Comparison of ENCODE assay signal across 8 cellular contexts in genomic region chr17:78360371-78361226, GRCh38. TPM values are rescaled to one million over a fixed set of nuclear protein-coding genes. Genes with fewer than 3 reads are reported as not detected.
DNase-seq lines count a peak whose midpoint lies in the region; ATAC-seq, FAIRE-seq and TF ChIP-seq lines count a peak whose summit lies in the region.

No MANE protein-coding gene starts in this region.

- FAIRE-seq in small intestine (lab: Jason Lieb, UNC), result no peak

- H3K9me3 Mint-ChIP-seq in WTC11 (no peaks in the 10 kb centered on the region), immature natural killer cell (no peaks in the 10 kb centered on the region)

- H3K36me3 Mint-ChIP-seq in WTC11 (peaks cover 6% of the 10 kb centered on the region), immature natural killer cell (no peaks in the 10 kb centered on the region)

- H3K4me1 ChIP-seq in breast epithelium, result peaks cover 6 to 12% of the 10 kb centered on the region in 2 donors
- peaks cover 0 to 5% of the 10 kb centered on the region in 2 donors for H3K4me1 ChIP-seq in small intestine (ENCODE audit: control insufficient read depth in 2 of 2, insufficient read depth in 1 of 2, low read depth in 1 of 2, low read length in 1 of 2)

- WGBS in small intestine, 3 donors, result 2 to 3% (median 3%) methylated on average over 37 to 49 of the region's 49 CpGs

- H3K4me3 Mint-ChIP-seq in WTC11, result peak overlapping the region; percentile 74
- H3K4me3 Mint-ChIP-seq in immature natural killer cell, result peak overlapping the region; percentile 82 to 90 (median 84)

- peak; percentile 8 for DNase-seq in GF-D8 (lab: John Stamatoyannopoulos, UW)
- DNase-seq in NCI-H2171 treated with DMSO at 0.1 percent for 48 hours (lab: John Stamatoyannopoulos, UW), result peak; percentile 70
- peak; percentile 100 for DNase-seq in WTC11 (ENCODE audit: low spot score)
- DNase-seq in breast epithelium (ENCODE audit: low spot score in 2 of 2), result peak; percentile 92 to 97
- DNase-seq in immature natural killer cell, result peak; percentile 81 to 84 (median 82)
- peak; percentile 91 for DNase-seq in small intestine

- H3K27me3 ChIP-seq in breast epithelium (no peaks in the 10 kb centered on the region), small intestine (ENCODE audit: control insufficient read depth in 2 of 2, insufficient read depth in 2 of 2, low read length in 2 of 2) (peaks cover 0 to 5% of the 10 kb centered on the region in 2 donors)

- no peaks in the 10 kb centered on the region for H3K9me3 ChIP-seq in breast epithelium
- no peaks in the 10 kb centered on the region for H3K9me3 ChIP-seq in small intestine (ENCODE audit: control insufficient read depth, low read depth)

- CTCF ChIA-PET in WTC11 (lab: Charles Lee), result interaction anchor here (0.5 to 9.8 kb wide), 47 partner anchors 9 to 240 kb away, joined by 3 to 115 read pairs (median 5); partner anchors contain the start of genes PGS1 and TK1

- TF ChIP-seq POLR2A in breast epithelium (IDR thresholded peaks at IDR 0.05), result no peak

- peaks cover 71% of the 10 kb centered on the region for H3K4me1 Mint-ChIP-seq in WTC11
- H3K4me1 Mint-ChIP-seq in immature natural killer cell, result peaks cover 32 to 34% of the 10 kb centered on the region in 2 donors

- peaks cover 16% of the 10 kb centered on the region for H3K27me3 Mint-ChIP-seq in WTC11 (ENCODE audit: low read depth)
- peaks cover 4 to 11% (median 8%) of the 10 kb centered on the region in 3 donors for H3K27me3 Mint-ChIP-seq in immature natural killer cell (ENCODE audit: low read depth in 3 of 3)

- peak; percentile 94 for TF ChIP-seq CTCF in WTC11 (IDR thresholded peaks at IDR 0.05)
- peak; percentile 89 to 92 (median 91) for TF ChIP-seq CTCF in breast epithelium (IDR thresholded peaks at IDR 0.05)

- H3K27ac ChIP-seq in breast epithelium (peak overlapping the region; percentile 91 to 94), small intestine (ENCODE audit: low read depth in 1 of 2, low read length in 1 of 2) (peak overlapping the region; percentile 85 to 97)

- H3K27ac Mint-ChIP-seq in WTC11 (peak overlapping the region; percentile 93), immature natural killer cell (peak overlapping the region in 4 of 6 donors; percentile 76 to 88 (median 80))

- POLR2A ChIA-PET in WTC11 (lab: Charles Lee), result interaction anchor here (0.6 to 2.1 kb wide), 14 partner anchors 9 to 146 kb away, joined by 3 to 13 read pairs (median 6); partner anchors contain the start of gene PGS1

- intact Hi-C loops in breast epithelium (cut with DNase I; ENCODE audit: low total_unique reads), result no loop called here

- peak overlapping the region; percentile 76 to 100 (median 95) for H3K4me3 ChIP-seq in breast epithelium
- H3K4me3 ChIP-seq in small intestine (ENCODE audit: low read depth in 1 of 2, low read length in 2 of 2), result peak overlapping the region; percentile 6 to 71

- H3K36me3 ChIP-seq in breast epithelium, result no peaks in the 10 kb centered on the region
- no peaks in the 10 kb centered on the region for H3K36me3 ChIP-seq in small intestine (ENCODE audit: control insufficient read depth in 2 of 2, insufficient read depth in 2 of 2, low read length in 2 of 2)

- ATAC-seq in HG02970 (IDR thresholded peaks at IDR 0.05; ENCODE audit: low FRiP score, unreplicated experiment) (peak; percentile 16), WTC11 (peak; percentile 59), HG03565 (IDR thresholded peaks at IDR 0.05; ENCODE audit: unreplicated experiment) (no peak)

TF ChIP-seq in WTC11, 78 proteins besides CTCF, POLR2A, EP300 and RAD21 (continues in another document):
- TF ChIP-seq USF2 (CRISPR knock-in tag; IDR thresholded peaks at IDR 0.05), result no peak
- TF ChIP-seq TEAD1 (CRISPR knock-in tag; IDR thresholded peaks at IDR 0.05), result peak; percentile 54; the same call in 1 of the 2 replicates
- TF ChIP-seq MYBL2 (CRISPR knock-in tag; IDR thresholded peaks at IDR 0.05), result peak; percentile 64; the same call in 1 of the 2 replicates
- peak; percentile 52; the same call in 1 of the 2 replicates for TF ChIP-seq MAX (CRISPR knock-in tag; IDR thresholded peaks at IDR 0.05)
- no peak for TF ChIP-seq SMAD4 (CRISPR knock-in tag; IDR thresholded peaks at IDR 0.05)
- TF ChIP-seq ZBTB43 (CRISPR knock-in tag; IDR thresholded peaks at IDR 0.05), result no peak
- TF ChIP-seq ZNF232 (CRISPR knock-in tag; IDR thresholded peaks at IDR 0.05), result no peak; the same call in 1 of the 2 replicates
- no peak for TF ChIP-seq FOXJ3 (CRISPR knock-in tag; IDR thresholded peaks at IDR 0.05; ENCODE audit: borderline replicate concordance)
- no peak for TF ChIP-seq EMX1 (CRISPR knock-in tag; IDR thresholded peaks at IDR 0.05)
- no peak for TF ChIP-seq ZNF671 (CRISPR knock-in tag; IDR thresholded peaks at IDR 0.05)
- peak; percentile 90; the same call in 1 of the 2 replicates for TF ChIP-seq AFF4 (CRISPR knock-in tag; IDR thresholded peaks at IDR 0.05; ENCODE audit: borderline replicate concordance)
- TF ChIP-seq ZNF281 (CRISPR knock-in tag; IDR thresholded peaks at IDR 0.05), result peak; percentile 82

RNA-seq across cellular contexts. Expression of gene SOCS3, which starts 0.7 kb away (rescaled TPM):
- total RNA-seq in WTC11 (2021), result 23.8 to 24.6 TPM (median 24.2 TPM) in 3 replicates
- total RNA-seq in breast epithelium, result 100 to 1,000 TPM in 1 of 3 donors, 10 to 100 TPM in 2; 58.1 to 190 (median 76.4) TPM
- 10 to 100 TPM in 2 of 3 donors, 1 to 10 TPM in 1; 9.0 to 15.4 (median 10.6) TPM for polyA plus RNA-seq in immature natural killer cell
- 10 to 100 TPM in 1 of 3 donors, 1 to 10 TPM in 2; 3.4 to 67.3 (median 6.5) TPM for polyA plus RNA-seq in small intestine

RNA-seq across cellular contexts. Expression of gene PGS1, which starts 17.9 kb away (rescaled TPM):
- total RNA-seq in WTC11 (2021) (45.4 to 51.4 TPM (median 47.0 TPM) in 3 replicates), breast epithelium (10 to 100 TPM; 33.9 to 58.7 (median 50.2) TPM)
- polyA plus RNA-seq in immature natural killer cell (10 to 100 TPM; 17.0 to 27.5 (median 27.2) TPM), small intestine (10 to 100 TPM; 14.9 to 24.9 (median 16.1) TPM)

Comparison
In these comparisons a context has a peak if more than half of its experiments do, and no peak if none do; other contexts are left out.
1. DNase-seq: peak in every context shown above with its lines; median percentile 100 in WTC11; 94 in breast epithelium; 91 in small intestine; 82 in immature natural killer cell; 70 in NCI-H2171 treated with DMSO at 0.1 percent for 48 hours; 8 in GF-D8.